ENCODE assay signal across 24 cellular contexts in the genomic region with DNA sequence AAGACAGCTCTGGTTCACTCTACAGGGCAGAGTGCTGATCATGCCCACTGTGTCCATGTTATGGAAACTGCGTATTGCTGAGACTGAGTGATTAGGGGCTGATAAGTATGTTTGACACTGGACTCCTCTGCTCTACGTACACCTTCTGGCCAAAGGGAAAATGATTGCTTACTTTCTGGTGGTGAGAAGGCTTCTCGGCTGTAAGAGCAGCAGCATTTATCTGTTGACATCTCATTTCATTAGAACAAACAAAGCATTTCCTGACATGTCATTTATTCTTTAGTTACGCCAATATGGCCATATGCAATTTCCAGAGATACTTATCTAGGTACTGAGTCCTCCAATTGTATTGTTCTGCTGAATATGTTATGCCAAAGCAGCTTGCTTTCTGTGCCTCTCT. TPM values are rescaled to one million over a fixed set of nuclear protein-coding genes. Genes with fewer than 3 reads are reported as not detected.
DNase-seq lines count a peak whose midpoint lies in the region; ATAC-seq and TF ChIP-seq lines count a peak whose summit lies in the region.
"Had no signal": no experiment of that assay in that cellular context is flagged by ENCODE, and none has a peak within 500 bp of the region (broad histone marks: within the 10 kb centered on the region; RNA-seq: fewer than 3 reads in every experiment).

No MANE protein-coding gene starts in this region.

- H3K27ac ChIP-seq in 22Rv1 (peak overlapping the region; percentile 77), C4-2B (peak overlapping the region; percentile 62; the same call in 1 of the 2 replicates), Panc1 (ENCODE audit: low read length) (no peak overlapping the region)
- H3K27ac ChIP-seq: skin epidermis, thoracic aorta, vagina had no signal

- H3K4me1 ChIP-seq in Panc1 (ENCODE audit: control insufficient read depth, insufficient read depth, low read length) = no peaks in the 10 kb centered on the region

- in situ Hi-C loops in Panc1 (cut with HindIII; ENCODE audit: low pct_unique_long_range_greater_than_20kb, low sequenced_read_pairs) = no loop called here

- no peak for TF ChIP-seq POLR2A in erythroblast (IDR thresholded peaks at IDR 0.05; ENCODE audit: low read length)

- peak; percentile 64; the same call in 1 of the 2 replicates for ATAC-seq in Panc1
- no peak for ATAC-seq in HG02642 (IDR thresholded peaks at IDR 0.05; ENCODE audit: poor library complexity, unreplicated experiment)
- ATAC-seq: activated T-cell treated with anti-CD3 and anti-CD28 coated beads, Interleukin-2, amount 50 U/mL, for 4 hours; HCT116; naive thymus-derived CD4-positive, alpha-beta T cell; stimulated activated naive CD8-positive, alpha-beta T cell treated with anti-CD3 and anti-CD28 coated beads, Interleukin-15, Interleukin-2, amounts not matched to agents 100 U/mL and 50 U/mL, for 24 hours had no signal

- H3K9me3 ChIP-seq in Panc1 (ENCODE audit: control insufficient read depth, insufficient read depth, low read depth, low read length) = no peaks in the 10 kb centered on the region
- H3K9me3 ChIP-seq: thoracic aorta, vagina had no signal

- DNase-seq in Panc1 (ENCODE audit: low read depth, low spot score) = no peak
- DNase-seq in erythroblast (lab: John Stamatoyannopoulos, UW) = peak; percentile 25 to 47
- DNase-seq in retina = no peak
- DNase-seq in GM19238 (ENCODE audit: insufficient read length, low spot score) = no peak
- DNase-seq in ureter (ENCODE audit: low spot score) = no peak
- DNase-seq: activated CD4-positive, alpha-beta T cell treated with anti-CD3 and anti-CD28 coated beads, Interleukin-2, amount 10 ng/mL, durations not matched to agents 7 days and 5 days; activated T-cell treated with anti-CD3 and anti-CD28 coated beads, Interleukin-2, amount 50 U/mL, for 4 hours; CD4-positive, CD25-positive, alpha-beta regulatory T cell; central memory CD4-positive, alpha-beta T cell; EL; hypothalamus; Kasumi-1; naive thymus-derived CD4-positive, alpha-beta T cell; NCI-H1092; NCI-H187 treated with DMSO at 0.1 percent for 48 hours; NCI-H526 treated with DMSO at 0.1 percent for 48 hours; stimulated activated naive CD8-positive, alpha-beta T cell treated with anti-CD3 and anti-CD28 coated beads, Interleukin-15, Interleukin-2, amounts not matched to agents 100 U/mL and 50 U/mL, for 24 hours had no signal

- no TSS peak for BruUV-seq in Panc1 (replicated peaks; lab: Mats Ljungman, UMichigan)

- no peaks in the 10 kb centered on the region for H3K27me3 ChIP-seq in Panc1 (ENCODE audit: control insufficient read depth, insufficient read depth, low read length)
- H3K27me3 ChIP-seq: vagina had no signal

- intact Hi-C loops in Panc1 (cut with micrococcal nuclease; ENCODE audit: unreplicated experiment) = no loop called here

- no peak overlapping the region for H3K4me3 ChIP-seq in Panc1 (ENCODE audit: low read depth in 2 of 2, low read length in 2 of 2)
- H3K4me3 ChIP-seq: skin epidermis, thoracic aorta, vagina had no signal

- POLR2A ChIA-PET in Panc1 (lab: Charles Lee) = no interaction called here

- TF ChIP-seq CTCF in 22Rv1 (IDR thresholded peaks at IDR 0.05) = no peak
- no peak for TF ChIP-seq CTCF in C4-2B (conservative IDR thresholded peaks at IDR 0.05)
- no peak for TF ChIP-seq CTCF in Panc1 (IDR thresholded peaks at IDR 0.05)

- CTCF ChIA-PET in Panc1 (lab: Charles Lee) = interaction anchor here (0.7 kb wide), 1 partner anchor 15 kb away, joined by 3 read pairs; no protein-coding TSS in a partner anchor

- H3K36me3 ChIP-seq in Panc1 (ENCODE audit: control insufficient read depth, insufficient read depth, low read length) = no peaks in the 10 kb centered on the region
- H3K36me3 ChIP-seq: thoracic aorta, vagina had no signal

RNA-seq across cellular contexts. Expression of a gene that starts 5.6 kb away (rescaled TPM):
- 0.39 TPM for total RNA-seq in Panc1 (2021; ENCODE audit: unreplicated experiment)
- polyA plus RNA-seq in Panc1 (2012; ENCODE audit: insufficient read length) = 0.25 TPM
- 15.0 TPM for total RNA-seq in ureter
- total RNA-seq: activated CD4-positive, alpha-beta T cell treated with anti-CD3 and anti-CD28 coated beads, Interleukin-2, amount 10 ng/mL, durations not matched to agents 7 days and 5 days had no signal

RNA-seq across cellular contexts. Expression of a gene that starts 13.6 kb away (rescaled TPM):
- total RNA-seq in Panc1 (2021; ENCODE audit: unreplicated experiment) (45.9 TPM), ureter (39.2 TPM)
- 37.3 TPM for polyA plus RNA-seq in Panc1 (2012; ENCODE audit: insufficient read length)

Comparison
In these comparisons a context has a peak if more than half of its experiments do, and no peak if none do; other contexts are left out.
1. DNase-seq: peak in erythroblast (2 of 2); none in Panc1 (single experiment), retina (single experiment), GM19238 (single experiment) and ureter (single experiment).
2. RNA of a gene that starts 5.6 kb away (total RNA-seq): 15.0 TPM in ureter (single experiment); 0.39 TPM in Panc1 (single experiment); every median in the first group is over 10 times any median in the second.